In the genomic region with DNA sequence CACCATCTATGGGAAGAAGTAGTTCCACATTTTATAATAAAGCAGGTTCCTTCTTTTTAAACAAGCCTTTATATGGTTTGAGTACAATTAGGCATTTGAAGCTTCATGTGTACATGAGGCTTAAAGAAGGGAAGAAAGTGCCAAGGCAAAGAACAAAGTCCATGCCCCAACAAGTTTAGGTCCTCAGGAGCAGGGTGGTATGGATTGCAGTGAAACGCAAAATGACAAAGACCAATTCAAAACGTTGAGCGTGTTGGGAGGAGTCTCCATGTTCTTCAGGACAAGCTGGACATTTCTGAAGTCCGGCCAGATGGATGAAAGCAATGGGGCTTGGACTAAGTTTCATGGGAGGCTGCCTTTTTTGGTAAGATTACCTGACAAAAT, we compare ENCODE assay signal across 1 cellular context.
TF ChIP-seq lines count a peak whose summit lies in the region.

No MANE protein-coding gene starts in this region.

TF ChIP-seq in HepG2, 621 proteins besides CTCF, POLR2A, EP300 and RAD21 (continued from another document and continues in another):
- TF ChIP-seq ZNF558 (CRISPR knock-in tag; IDR thresholded peaks at IDR 0.05; ENCODE audit: borderline replicate concordance) (no peak), ZNF251 (CRISPR knock-in tag; IDR thresholded peaks at IDR 0.05) (no peak), ZNF484 (CRISPR knock-in tag; IDR thresholded peaks at IDR 0.05; ENCODE audit: borderline replicate concordance, low read depth) (no peak), ARNT2 (CRISPR knock-in tag; IDR thresholded peaks at IDR 0.05; ENCODE audit: low read depth) (no peak), SP4 (CRISPR knock-in tag; IDR thresholded peaks at IDR 0.05) (no peak), TOPORS (CRISPR knock-in tag; IDR thresholded peaks at IDR 0.05) (no peak), MLLT10 (CRISPR knock-in tag; IDR thresholded peaks at IDR 0.05) (no peak), ZKSCAN8 (CRISPR knock-in tag; IDR thresholded peaks at IDR 0.05; ENCODE audit: borderline replicate concordance) (no peak), PHF8 (CRISPR knock-in tag; IDR thresholded peaks at IDR 0.05) (no peak), ZNF468 (CRISPR knock-in tag; IDR thresholded peaks at IDR 0.05) (no peak), ZNF552 (CRISPR knock-in tag; IDR thresholded peaks at IDR 0.05; ENCODE audit: borderline replicate concordance) (no peak), CHD2 (IDR thresholded peaks at IDR 0.05; ENCODE audit: low read depth, low read length) (no peak), RFX3 (CRISPR knock-in tag; IDR thresholded peaks at IDR 0.05) (no peak), RBAK (CRISPR knock-in tag; IDR thresholded peaks at IDR 0.05) (no peak), SIN3B (IDR thresholded peaks at IDR 0.05; ENCODE audit: low read length) (no peak), ZNF326 (CRISPR knock-in tag; IDR thresholded peaks at IDR 0.05; ENCODE audit: borderline replicate concordance) (no peak), ZNF75D (CRISPR knock-in tag; IDR thresholded peaks at IDR 0.05; ENCODE audit: borderline replicate concordance) (no peak), RFXANK (CRISPR knock-in tag; IDR thresholded peaks at IDR 0.05) (no peak), PLRG1 (conservative IDR thresholded peaks at IDR 0.05) (no peak), TRIM24 (CRISPR knock-in tag; IDR thresholded peaks at IDR 0.05) (no peak), ZNF83 (CRISPR knock-in tag; IDR thresholded peaks at IDR 0.05; ENCODE audit: borderline replicate concordance) (no peak), SOX6 (IDR thresholded peaks at IDR 0.05) (no peak), SOX6 (CRISPR knock-in tag; IDR thresholded peaks at IDR 0.05) (no peak), PPARG (CRISPR knock-in tag; conservative IDR thresholded peaks at IDR 0.05) (no peak), KLF11 (CRISPR knock-in tag; IDR thresholded peaks at IDR 0.05) (no peak), ZEB1 (IDR thresholded peaks at IDR 0.05; ENCODE audit: insufficient replicate concordance, low read depth) (no peak), ZNF101 (CRISPR knock-in tag; IDR thresholded peaks at IDR 0.05; ENCODE audit: borderline replicate concordance, low read depth) (no peak), U2AF1 (optimal IDR thresholded peaks at IDR 0.05; ENCODE audit: low read depth, low read length) (no peak), ELF4 (CRISPR knock-in tag; IDR thresholded peaks at IDR 0.05; ENCODE audit: borderline replicate concordance) (no peak), ZBTB38 (CRISPR knock-in tag; IDR thresholded peaks at IDR 0.05) (no peak), HOXA9 (CRISPR knock-in tag; IDR thresholded peaks at IDR 0.05; ENCODE audit: borderline replicate concordance) (no peak), WIZ (CRISPR knock-in tag; IDR thresholded peaks at IDR 0.05) (no peak), TCF7 (IDR thresholded peaks at IDR 0.05; ENCODE audit: low read depth) (no peak; the same call in 1 of the 2 replicates), RARG (CRISPR knock-in tag; IDR thresholded peaks at IDR 0.05; ENCODE audit: low read depth) (no peak), SSRP1 (CRISPR knock-in tag; IDR thresholded peaks at IDR 0.05) (no peak)
- TF ChIP-seq, protein P1, sequence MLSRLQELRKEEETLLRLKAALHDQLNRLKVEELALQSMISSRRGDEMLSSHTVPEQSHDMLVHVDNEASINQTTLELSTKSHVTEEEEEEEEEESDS (CRISPR knock-in tag; IDR thresholded peaks at IDR 0.05; ENCODE audit: borderline replicate concordance) = no peak
- TF ChIP-seq, protein P2, sequence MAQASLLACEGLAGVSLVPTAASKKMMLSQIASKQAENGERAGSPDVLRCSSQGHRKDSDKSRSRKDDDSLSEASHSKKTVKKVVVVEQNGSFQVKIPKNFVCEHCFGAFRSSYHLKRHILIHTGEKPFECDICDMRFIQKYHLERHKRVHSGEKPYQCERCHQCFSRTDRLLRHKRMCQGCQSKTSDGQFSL (CRISPR knock-in tag; IDR thresholded peaks at IDR 0.05) = no peak
- TF ChIP-seq, protein P3, sequence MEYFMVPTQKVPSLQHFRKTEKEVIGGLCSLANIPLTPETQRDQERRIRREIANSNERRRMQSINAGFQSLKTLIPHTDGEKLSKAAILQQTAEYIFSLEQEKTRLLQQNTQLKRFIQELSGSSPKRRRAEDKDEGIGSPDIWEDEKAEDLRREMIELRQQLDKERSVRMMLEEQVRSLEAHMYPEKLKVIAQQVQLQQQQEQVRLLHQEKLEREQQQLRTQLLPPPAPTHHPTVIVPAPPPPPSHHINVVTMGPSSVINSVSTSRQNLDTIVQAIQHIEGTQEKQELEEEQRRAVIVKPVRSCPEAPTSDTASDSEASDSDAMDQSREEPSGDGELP (IDR thresholded peaks at IDR 0.05; ENCODE audit: borderline replicate concordance, low read depth) = no peak
- TF ChIP-seq, protein P4, sequence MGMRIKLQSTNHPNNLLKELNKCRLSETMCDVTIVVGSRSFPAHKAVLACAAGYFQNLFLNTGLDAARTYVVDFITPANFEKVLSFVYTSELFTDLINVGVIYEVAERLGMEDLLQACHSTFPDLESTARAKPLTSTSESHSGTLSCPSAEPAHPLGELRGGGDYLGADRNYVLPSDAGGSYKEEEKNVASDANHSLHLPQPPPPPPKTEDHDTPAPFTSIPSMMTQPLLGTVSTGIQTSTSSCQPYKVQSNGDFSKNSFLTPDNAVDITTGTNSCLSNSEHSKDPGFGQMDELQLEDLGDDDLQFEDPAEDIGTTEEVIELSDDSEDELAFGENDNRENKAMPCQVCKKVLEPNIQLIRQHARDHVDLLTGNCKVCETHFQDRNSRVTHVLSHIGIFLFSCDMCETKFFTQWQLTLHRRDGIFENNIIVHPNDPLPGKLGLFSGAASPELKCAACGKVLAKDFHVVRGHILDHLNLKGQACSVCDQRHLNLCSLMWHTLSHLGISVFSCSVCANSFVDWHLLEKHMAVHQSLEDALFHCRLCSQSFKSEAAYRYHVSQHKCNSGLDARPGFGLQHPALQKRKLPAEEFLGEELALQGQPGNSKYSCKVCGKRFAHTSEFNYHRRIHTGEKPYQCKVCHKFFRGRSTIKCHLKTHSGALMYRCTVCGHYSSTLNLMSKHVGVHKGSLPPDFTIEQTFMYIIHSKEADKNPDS (CRISPR knock-in tag; IDR thresholded peaks at IDR 0.05) = no peak
- TF ChIP-seq, protein P5, sequence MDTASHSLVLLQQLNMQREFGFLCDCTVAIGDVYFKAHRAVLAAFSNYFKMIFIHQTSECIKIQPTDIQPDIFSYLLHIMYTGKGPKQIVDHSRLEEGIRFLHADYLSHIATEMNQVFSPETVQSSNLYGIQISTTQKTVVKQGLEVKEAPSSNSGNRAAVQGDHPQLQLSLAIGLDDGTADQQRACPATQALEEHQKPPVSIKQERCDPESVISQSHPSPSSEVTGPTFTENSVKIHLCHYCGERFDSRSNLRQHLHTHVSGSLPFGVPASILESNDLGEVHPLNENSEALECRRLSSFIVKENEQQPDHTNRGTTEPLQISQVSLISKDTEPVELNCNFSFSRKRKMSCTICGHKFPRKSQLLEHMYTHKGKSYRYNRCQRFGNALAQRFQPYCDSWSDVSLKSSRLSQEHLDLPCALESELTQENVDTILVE (CRISPR knock-in tag; IDR thresholded peaks at IDR 0.05) = peak; percentile 17; the same call in 1 of the 2 replicates
- TF ChIP-seq, protein P6, sequence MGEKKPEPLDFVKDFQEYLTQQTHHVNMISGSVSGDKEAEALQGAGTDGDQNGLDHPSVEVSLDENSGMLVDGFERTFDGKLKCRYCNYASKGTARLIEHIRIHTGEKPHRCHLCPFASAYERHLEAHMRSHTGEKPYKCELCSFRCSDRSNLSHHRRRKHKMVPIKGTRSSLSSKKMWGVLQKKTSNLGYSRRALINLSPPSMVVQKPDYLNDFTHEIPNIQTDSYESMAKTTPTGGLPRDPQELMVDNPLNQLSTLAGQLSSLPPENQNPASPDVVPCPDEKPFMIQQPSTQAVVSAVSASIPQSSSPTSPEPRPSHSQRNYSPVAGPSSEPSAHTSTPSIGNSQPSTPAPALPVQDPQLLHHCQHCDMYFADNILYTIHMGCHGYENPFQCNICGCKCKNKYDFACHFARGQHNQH (CRISPR knock-in tag; IDR thresholded peaks at IDR 0.05) = no peak
- TF ChIP-seq, protein P7, sequence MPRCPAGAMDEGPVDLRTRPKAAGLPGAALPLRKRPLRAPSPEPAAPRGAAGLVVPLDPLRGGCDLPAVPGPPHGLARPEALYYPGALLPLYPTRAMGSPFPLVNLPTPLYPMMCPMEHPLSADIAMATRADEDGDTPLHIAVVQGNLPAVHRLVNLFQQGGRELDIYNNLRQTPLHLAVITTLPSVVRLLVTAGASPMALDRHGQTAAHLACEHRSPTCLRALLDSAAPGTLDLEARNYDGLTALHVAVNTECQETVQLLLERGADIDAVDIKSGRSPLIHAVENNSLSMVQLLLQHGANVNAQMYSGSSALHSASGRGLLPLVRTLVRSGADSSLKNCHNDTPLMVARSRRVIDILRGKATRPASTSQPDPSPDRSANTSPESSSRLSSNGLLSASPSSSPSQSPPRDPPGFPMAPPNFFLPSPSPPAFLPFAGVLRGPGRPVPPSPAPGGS (CRISPR knock-in tag; IDR thresholded peaks at IDR 0.05) = peak; percentile 9; the same call in 1 of the 2 replicates
- TF ChIP-seq, protein P8, sequence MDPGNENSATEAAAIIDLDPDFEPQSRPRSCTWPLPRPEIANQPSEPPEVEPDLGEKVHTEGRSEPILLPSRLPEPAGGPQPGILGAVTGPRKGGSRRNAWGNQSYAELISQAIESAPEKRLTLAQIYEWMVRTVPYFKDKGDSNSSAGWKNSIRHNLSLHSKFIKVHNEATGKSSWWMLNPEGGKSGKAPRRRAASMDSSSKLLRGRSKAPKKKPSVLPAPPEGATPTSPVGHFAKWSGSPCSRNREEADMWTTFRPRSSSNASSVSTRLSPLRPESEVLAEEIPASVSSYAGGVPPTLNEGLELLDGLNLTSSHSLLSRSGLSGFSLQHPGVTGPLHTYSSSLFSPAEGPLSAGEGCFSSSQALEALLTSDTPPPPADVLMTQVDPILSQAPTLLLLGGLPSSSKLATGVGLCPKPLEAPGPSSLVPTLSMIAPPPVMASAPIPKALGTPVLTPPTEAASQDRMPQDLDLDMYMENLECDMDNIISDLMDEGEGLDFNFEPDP (CRISPR knock-in tag; conservative IDR thresholded peaks at IDR 0.05) = no peak
- TF ChIP-seq, protein P9, sequence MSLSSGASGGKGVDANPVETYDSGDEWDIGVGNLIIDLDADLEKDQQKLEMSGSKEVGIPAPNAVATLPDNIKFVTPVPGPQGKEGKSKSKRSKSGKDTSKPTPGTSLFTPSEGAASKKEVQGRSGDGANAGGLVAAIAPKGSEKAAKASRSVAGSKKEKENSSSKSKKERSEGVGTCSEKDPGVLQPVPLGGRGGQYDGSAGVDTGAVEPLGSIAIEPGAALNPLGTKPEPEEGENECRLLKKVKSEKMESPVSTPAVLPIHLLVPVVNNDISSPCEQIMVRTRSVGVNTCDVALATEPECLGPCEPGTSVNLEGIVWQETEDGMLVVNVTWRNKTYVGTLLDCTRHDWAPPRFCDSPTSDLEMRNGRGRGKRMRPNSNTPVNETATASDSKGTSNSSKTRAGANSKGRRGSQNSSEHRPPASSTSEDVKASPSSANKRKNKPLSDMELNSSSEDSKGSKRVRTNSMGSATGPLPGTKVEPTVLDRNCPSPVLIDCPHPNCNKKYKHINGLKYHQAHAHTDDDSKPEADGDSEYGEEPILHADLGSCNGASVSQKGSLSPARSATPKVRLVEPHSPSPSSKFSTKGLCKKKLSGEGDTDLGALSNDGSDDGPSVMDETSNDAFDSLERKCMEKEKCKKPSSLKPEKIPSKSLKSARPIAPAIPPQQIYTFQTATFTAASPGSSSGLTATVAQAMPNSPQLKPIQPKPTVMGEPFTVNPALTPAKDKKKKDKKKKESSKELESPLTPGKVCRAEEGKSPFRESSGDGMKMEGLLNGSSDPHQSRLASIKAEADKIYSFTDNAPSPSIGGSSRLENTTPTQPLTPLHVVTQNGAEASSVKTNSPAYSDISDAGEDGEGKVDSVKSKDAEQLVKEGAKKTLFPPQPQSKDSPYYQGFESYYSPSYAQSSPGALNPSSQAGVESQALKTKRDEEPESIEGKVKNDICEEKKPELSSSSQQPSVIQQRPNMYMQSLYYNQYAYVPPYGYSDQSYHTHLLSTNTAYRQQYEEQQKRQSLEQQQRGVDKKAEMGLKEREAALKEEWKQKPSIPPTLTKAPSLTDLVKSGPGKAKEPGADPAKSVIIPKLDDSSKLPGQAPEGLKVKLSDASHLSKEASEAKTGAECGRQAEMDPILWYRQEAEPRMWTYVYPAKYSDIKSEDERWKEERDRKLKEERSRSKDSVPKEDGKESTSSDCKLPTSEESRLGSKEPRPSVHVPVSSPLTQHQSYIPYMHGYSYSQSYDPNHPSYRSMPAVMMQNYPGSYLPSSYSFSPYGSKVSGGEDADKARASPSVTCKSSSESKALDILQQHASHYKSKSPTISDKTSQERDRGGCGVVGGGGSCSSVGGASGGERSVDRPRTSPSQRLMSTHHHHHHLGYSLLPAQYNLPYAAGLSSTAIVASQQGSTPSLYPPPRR (CRISPR knock-in tag; IDR thresholded peaks at IDR 0.05; ENCODE audit: borderline replicate concordance) = no peak
- TF ChIP-seq, protein P10, sequence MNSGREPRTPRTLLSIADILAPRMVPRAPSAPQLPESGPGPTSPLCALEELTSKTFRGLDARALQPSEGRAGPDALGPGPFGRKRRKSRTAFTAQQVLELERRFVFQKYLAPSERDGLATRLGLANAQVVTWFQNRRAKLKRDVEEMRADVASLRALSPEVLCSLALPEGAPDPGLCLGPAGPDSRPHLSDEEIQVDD (CRISPR knock-in tag; IDR thresholded peaks at IDR 0.05; ENCODE audit: borderline replicate concordance) = no peak
- TF ChIP-seq, protein P11, sequence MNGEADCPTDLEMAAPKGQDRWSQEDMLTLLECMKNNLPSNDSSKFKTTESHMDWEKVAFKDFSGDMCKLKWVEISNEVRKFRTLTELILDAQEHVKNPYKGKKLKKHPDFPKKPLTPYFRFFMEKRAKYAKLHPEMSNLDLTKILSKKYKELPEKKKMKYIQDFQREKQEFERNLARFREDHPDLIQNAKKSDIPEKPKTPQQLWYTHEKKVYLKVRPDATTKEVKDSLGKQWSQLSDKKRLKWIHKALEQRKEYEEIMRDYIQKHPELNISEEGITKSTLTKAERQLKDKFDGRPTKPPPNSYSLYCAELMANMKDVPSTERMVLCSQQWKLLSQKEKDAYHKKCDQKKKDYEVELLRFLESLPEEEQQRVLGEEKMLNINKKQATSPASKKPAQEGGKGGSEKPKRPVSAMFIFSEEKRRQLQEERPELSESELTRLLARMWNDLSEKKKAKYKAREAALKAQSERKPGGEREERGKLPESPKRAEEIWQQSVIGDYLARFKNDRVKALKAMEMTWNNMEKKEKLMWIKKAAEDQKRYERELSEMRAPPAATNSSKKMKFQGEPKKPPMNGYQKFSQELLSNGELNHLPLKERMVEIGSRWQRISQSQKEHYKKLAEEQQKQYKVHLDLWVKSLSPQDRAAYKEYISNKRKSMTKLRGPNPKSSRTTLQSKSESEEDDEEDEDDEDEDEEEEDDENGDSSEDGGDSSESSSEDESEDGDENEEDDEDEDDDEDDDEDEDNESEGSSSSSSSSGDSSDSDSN (CRISPR knock-in tag; IDR thresholded peaks at IDR 0.05) = no peak
- TF ChIP-seq, protein P12, sequence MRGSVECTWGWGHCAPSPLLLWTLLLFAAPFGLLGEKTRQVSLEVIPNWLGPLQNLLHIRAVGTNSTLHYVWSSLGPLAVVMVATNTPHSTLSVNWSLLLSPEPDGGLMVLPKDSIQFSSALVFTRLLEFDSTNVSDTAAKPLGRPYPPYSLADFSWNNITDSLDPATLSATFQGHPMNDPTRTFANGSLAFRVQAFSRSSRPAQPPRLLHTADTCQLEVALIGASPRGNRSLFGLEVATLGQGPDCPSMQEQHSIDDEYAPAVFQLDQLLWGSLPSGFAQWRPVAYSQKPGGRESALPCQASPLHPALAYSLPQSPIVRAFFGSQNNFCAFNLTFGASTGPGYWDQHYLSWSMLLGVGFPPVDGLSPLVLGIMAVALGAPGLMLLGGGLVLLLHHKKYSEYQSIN (CRISPR knock-in tag; IDR thresholded peaks at IDR 0.05; ENCODE audit: borderline replicate concordance) = no peak
